23 cellular contexts compared by ENCODE assay signal in genomic region chr7:156829669-156830336, GRCh38.
DNase-seq lines count a peak whose midpoint lies in the region; ATAC-seq and FAIRE-seq lines count a peak whose summit lies in the region.
"Had no signal": no experiment of that assay in that cellular context is flagged by ENCODE, and none has a peak within 500 bp of the region (broad histone marks: within the 10 kb centered on the region; RNA-seq: fewer than 3 reads in every experiment).

No MANE protein-coding gene starts in this region.

- H4K20me1 ChIP-seq in GM23248 (ENCODE audit: insufficient read depth), result no peaks in the 10 kb centered on the region

- H3K4me3 Mint-ChIP-seq in T-helper 17 cell (peak overlapping the region; percentile 76), naive B cell (peak overlapping the region in 7 of 8 donors; percentile 7 to 75 (median 43))
- H3K4me3 Mint-ChIP-seq: activated naive CD4-positive, alpha-beta T cell treated with anti-CD3 and anti-CD28 coated beads for 36 hours; T-cell had no signal

- no peaks in the 10 kb centered on the region for H3K79me2 ChIP-seq in GM23248 (ENCODE audit: insufficient read depth)

- FAIRE-seq in G401.6 (lab: Jason Lieb, UNC), result peak; percentile 61

- no peaks in the 10 kb centered on the region for H3F3A ChIP-seq in GM23248 (ENCODE audit: insufficient read depth)

- WGBS in GM23248 (ENCODE audit: low coverage in 1 of 2, low lambda C conversion rate in 2 of 2, missing lambda C conversion rate in 2 of 2), 2 experiments, result 85 to 87% methylated on average over 6 of the region's 6 CpGs

- H3K9me3 ChIP-seq in T-helper 17 cell (ENCODE audit: control insufficient read depth, low read length, poor library complexity, severe bottlenecking), result no peaks in the 10 kb centered on the region
- H3K9me3 ChIP-seq in GM23248 (ENCODE audit: low read depth), result no peaks in the 10 kb centered on the region
- H3K9me3 ChIP-seq: stomach, transverse colon had no signal

- H3K9me3 Mint-ChIP-seq in naive B cell, result peaks cover 0 to 2% (median 0%) of the 10 kb centered on the region in 7 donors
- H3K9me3 Mint-ChIP-seq: activated naive CD4-positive, alpha-beta T cell treated with anti-CD3 and anti-CD28 coated beads for 36 hours; T-cell had no signal

- peak overlapping the region; percentile 86 for H3K27ac Mint-ChIP-seq in T-helper 17 cell
- peak overlapping the region in 5 of 6 donors; percentile 39 to 91 (median 78) for H3K27ac Mint-ChIP-seq in naive B cell
- H3K27ac Mint-ChIP-seq: activated naive CD4-positive, alpha-beta T cell treated with anti-CD3 and anti-CD28 coated beads for 36 hours; T-cell had no signal

- no peaks in the 10 kb centered on the region for H3K36me3 ChIP-seq in GM23248 (ENCODE audit: low read depth)

- H3K36me3 Mint-ChIP-seq in T-helper 17 cell (ENCODE audit: low read depth) (peaks cover 14% of the 10 kb centered on the region), naive B cell (no peaks in the 10 kb centered on the region)

- no peak overlapping the region for H3K4me2 ChIP-seq in GM23248 (ENCODE audit: unreplicated experiment)
- H3K4me2 ChIP-seq: smooth muscle cell had no signal

- no peaks in the 10 kb centered on the region for H3K4me1 ChIP-seq in GM23248 (ENCODE audit: insufficient read depth)
- H3K4me1 ChIP-seq: foreskin keratinocyte, transverse colon had no signal

- no peak overlapping the region for H3K9ac ChIP-seq in GM23248

- H3K4me1 Mint-ChIP-seq in T-helper 17 cell, result peaks cover 18% of the 10 kb centered on the region
- H3K4me1 Mint-ChIP-seq in naive B cell, result peaks cover 25 to 52% (median 50%) of the 10 kb centered on the region in 3 donors

- H2AFZ ChIP-seq in GM23248, result no peak overlapping the region

- H3K9me2 ChIP-seq in GM23248 (ENCODE audit: insufficient read depth), result no peaks in the 10 kb centered on the region

- H3K27me3 Mint-ChIP-seq in T-helper 17 cell, result no peaks in the 10 kb centered on the region
- H3K27me3 Mint-ChIP-seq in naive B cell, result no peaks in the 10 kb centered on the region
- H3K27me3 Mint-ChIP-seq: T-cell had no signal

- no peak for ATAC-seq in T-helper 17 cell
- ATAC-seq in naive B cell (ENCODE audit: low read depth in 2 of 2), result peak; percentile 41 to 49
- ATAC-seq: foreskin keratinocyte, Right ventricle myocardium inferior, T-cell had no signal

- no peaks in the 10 kb centered on the region for H3K27me3 ChIP-seq in GM23248 (replicated peaks; ENCODE audit: insufficient read depth)
- H3K27me3 ChIP-seq: dorsolateral prefrontal cortex, foreskin keratinocyte, stomach, transverse colon had no signal

- no peak overlapping the region for H3K27ac ChIP-seq in GM23248
- H3K27ac ChIP-seq: dorsolateral prefrontal cortex, foreskin keratinocyte, stomach, transverse colon had no signal

- H3K4me3 ChIP-seq in GM23248, result no peak overlapping the region
- H3K4me3 ChIP-seq: dorsolateral prefrontal cortex, lung, smooth muscle cell, stomach, transverse colon had no signal

- DNase-seq in HPDE6-E6E7 (ENCODE audit: extremely low spot score) (peak; percentile 17), T-helper 17 cell (no peak), naive B cell (no peak), GM23248 (no peak), KG1 (lab: John Stamatoyannopoulos, UW) (no peak)
- DNase-seq in activated naive CD4-positive, alpha-beta T cell treated with Interleukin-2 at 50 U/mL for 16 hours, result no peak
- DNase-seq: activated naive CD4-positive, alpha-beta T cell treated with anti-CD3 and anti-CD28 coated beads for 36 hours; activated T-cell treated with anti-CD3 and anti-CD28 coated beads for 4 hours; caudate nucleus; dorsolateral prefrontal cortex; foreskin keratinocyte; kidney; NCI-H1092 treated with DMSO at 0.1 percent for 48 hours; NCI-H2081 treated with DMSO at 0.1 percent for 48 hours; nucleus accumbens; stimulated activated CD4-positive, alpha-beta T cell treated with anti-CD3 and anti-CD28 coated beads, Interleukin-4, amount 100 ng/mL, for 24 hours; stomach; T-cell; transverse colon had no signal

- in situ Hi-C loops in GM23248 (cut with MboI), result loop anchor here (10.0 kb wide), 1 partner anchor 1035 kb away; no protein-coding TSS in a partner anchor
